ENCODE assay signal across 18 cellular contexts in the genomic region with DNA sequence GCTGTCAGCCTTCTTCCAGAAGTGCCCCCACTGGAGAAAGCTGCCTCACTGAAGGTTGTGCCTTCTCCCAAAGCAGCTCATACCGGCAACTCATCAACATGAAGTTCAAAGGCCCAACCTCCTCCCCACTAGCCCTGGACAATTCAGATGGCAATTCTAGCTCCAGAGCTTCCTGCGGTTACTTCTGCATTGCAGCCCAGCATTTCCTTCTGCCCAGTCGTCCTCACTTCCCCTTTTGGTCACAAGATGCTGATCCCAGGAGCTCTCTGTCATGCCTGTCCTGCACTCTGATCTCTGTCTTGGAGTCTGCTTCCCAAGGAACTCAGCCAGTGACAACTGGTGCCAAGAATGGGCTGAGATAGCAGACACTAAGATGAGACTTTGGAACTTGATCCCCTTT.
"Had no signal": no experiment of that assay in that cellular context is flagged by ENCODE, and none has a peak within 500 bp of the region (broad histone marks: within the 10 kb centered on the region; RNA-seq: fewer than 3 reads in every experiment).

No MANE protein-coding gene starts in this region.

- ATAC-seq: activated CD4-positive, alpha-beta T cell treated with anti-CD3 and anti-CD28 coated beads for 36 hours; activated T-cell treated with anti-CD3 and anti-CD28 coated beads, Interleukin-2, amount 50 U/mL, for 72 hours; esophagus mucosa; heart left ventricle; left lung; stimulated activated memory B cell treated with anti-CD40 and anti-IgM and Interleukin-4, amounts not matched to agents 10 μg/mL and 1 μg/mL and 100 μg/mL, for 72 hours; T-cell had no signal

- H3K4me3 ChIP-seq: breast epithelium, dorsolateral prefrontal cortex, heart left ventricle, left lung, right atrium auricular region, tibial nerve had no signal

- H3K4me3 Mint-ChIP-seq: activated CD4-positive, alpha-beta memory T cell treated with anti-CD3 and anti-CD28 coated beads, Interleukin-2, amount 10 ng/mL, durations not matched to agents 7 days and 5 days; activated CD4-positive, alpha-beta T cell treated with anti-CD3 and anti-CD28 coated beads for 36 hours; activated naive CD8-positive, alpha-beta T cell treated with anti-CD3 and anti-CD28 coated beads, Interleukin-2, amount 10 ng/mL, durations not matched to agents 7 days and 5 days; activated T-cell treated with anti-CD3 and anti-CD28 coated beads, Interleukin-2, amount 50 U/mL, for 72 hours; stimulated activated memory B cell treated with anti-CD40 and anti-IgM and Interleukin-4, amounts not matched to agents 10 μg/mL and 1 μg/mL and 100 μg/mL, for 72 hours; T-cell had no signal

- H3K27me3 Mint-ChIP-seq: activated CD4-positive, alpha-beta memory T cell treated with anti-CD3 and anti-CD28 coated beads, Interleukin-2, amount 10 ng/mL, durations not matched to agents 7 days and 5 days; activated CD4-positive, alpha-beta T cell treated with anti-CD3 and anti-CD28 coated beads for 36 hours; activated naive CD8-positive, alpha-beta T cell treated with anti-CD3 and anti-CD28 coated beads, Interleukin-2, amount 10 ng/mL, durations not matched to agents 7 days and 5 days; stimulated activated memory B cell treated with anti-CD40 and anti-IgM and Interleukin-4, amounts not matched to agents 10 μg/mL and 1 μg/mL and 100 μg/mL, for 72 hours; T-cell had no signal

- H3K27ac Mint-ChIP-seq: activated CD4-positive, alpha-beta memory T cell treated with anti-CD3 and anti-CD28 coated beads, Interleukin-2, amount 10 ng/mL, durations not matched to agents 7 days and 5 days; activated CD4-positive, alpha-beta T cell treated with anti-CD3 and anti-CD28 coated beads for 36 hours; activated naive CD8-positive, alpha-beta T cell treated with anti-CD3 and anti-CD28 coated beads, Interleukin-2, amount 10 ng/mL, durations not matched to agents 7 days and 5 days; activated T-cell treated with anti-CD3 and anti-CD28 coated beads, Interleukin-2, amount 50 U/mL, for 72 hours; stimulated activated memory B cell treated with anti-CD40 and anti-IgM and Interleukin-4, amounts not matched to agents 10 μg/mL and 1 μg/mL and 100 μg/mL, for 72 hours; T-cell had no signal

- H3K4me1 Mint-ChIP-seq: activated CD4-positive, alpha-beta memory T cell treated with anti-CD3 and anti-CD28 coated beads, Interleukin-2, amount 10 ng/mL, durations not matched to agents 7 days and 5 days; activated CD4-positive, alpha-beta T cell treated with anti-CD3 and anti-CD28 coated beads for 36 hours; activated naive CD8-positive, alpha-beta T cell treated with anti-CD3 and anti-CD28 coated beads, Interleukin-2, amount 10 ng/mL, durations not matched to agents 7 days and 5 days; stimulated activated memory B cell treated with anti-CD40 and anti-IgM and Interleukin-4, amounts not matched to agents 10 μg/mL and 1 μg/mL and 100 μg/mL, for 72 hours; T-cell had no signal

- DNase-seq: activated CD4-positive, alpha-beta memory T cell treated with anti-CD3 and anti-CD28 coated beads, Interleukin-2, amount 10 ng/mL, durations not matched to agents 7 days and 5 days; activated CD4-positive, alpha-beta T cell treated with anti-CD3 and anti-CD28 coated beads for 36 hours; activated CD8-positive, alpha-beta memory T cell treated with anti-CD3 and anti-CD28 coated beads, Interleukin-2, amount 50 U/mL, for 4 hours; activated naive CD8-positive, alpha-beta T cell treated with anti-CD3 and anti-CD28 coated beads, Interleukin-2, amount 10 ng/mL, durations not matched to agents 7 days and 5 days; activated T-cell treated with anti-CD3 and anti-CD28 coated beads, Interleukin-2, amount 50 U/mL, for 72 hours; left lung; mesendoderm; T-cell; T1000; WERI-Rb-1 had no signal

- H3K36me3 ChIP-seq: breast epithelium, heart left ventricle, left lung, right atrium auricular region, tibial nerve, WERI-Rb-1 had no signal

- H3K27me3 ChIP-seq: breast epithelium, dorsolateral prefrontal cortex, heart left ventricle, left lung, right atrium auricular region, tibial nerve had no signal

- H3K9me3 ChIP-seq: breast epithelium, heart left ventricle, right atrium auricular region, tibial nerve had no signal

- H3K9me3 Mint-ChIP-seq: stimulated activated memory B cell treated with anti-CD40 and anti-IgM and Interleukin-4, amounts not matched to agents 10 μg/mL and 1 μg/mL and 100 μg/mL, for 72 hours had no signal

- H3K36me3 Mint-ChIP-seq: activated naive CD8-positive, alpha-beta T cell treated with anti-CD3 and anti-CD28 coated beads, Interleukin-2, amount 10 ng/mL, durations not matched to agents 7 days and 5 days; stimulated activated memory B cell treated with anti-CD40 and anti-IgM and Interleukin-4, amounts not matched to agents 10 μg/mL and 1 μg/mL and 100 μg/mL, for 72 hours; T-cell had no signal

- H3K4me1 ChIP-seq: breast epithelium, heart left ventricle, left lung, parathyroid adenoma, right atrium auricular region, tibial nerve had no signal

- H3K27ac ChIP-seq: breast epithelium, heart left ventricle, left lung, parathyroid adenoma, right atrium auricular region, tibial nerve, WERI-Rb-1 had no signal
